8 cellular contexts compared by ENCODE assay signal in the genomic region with DNA sequence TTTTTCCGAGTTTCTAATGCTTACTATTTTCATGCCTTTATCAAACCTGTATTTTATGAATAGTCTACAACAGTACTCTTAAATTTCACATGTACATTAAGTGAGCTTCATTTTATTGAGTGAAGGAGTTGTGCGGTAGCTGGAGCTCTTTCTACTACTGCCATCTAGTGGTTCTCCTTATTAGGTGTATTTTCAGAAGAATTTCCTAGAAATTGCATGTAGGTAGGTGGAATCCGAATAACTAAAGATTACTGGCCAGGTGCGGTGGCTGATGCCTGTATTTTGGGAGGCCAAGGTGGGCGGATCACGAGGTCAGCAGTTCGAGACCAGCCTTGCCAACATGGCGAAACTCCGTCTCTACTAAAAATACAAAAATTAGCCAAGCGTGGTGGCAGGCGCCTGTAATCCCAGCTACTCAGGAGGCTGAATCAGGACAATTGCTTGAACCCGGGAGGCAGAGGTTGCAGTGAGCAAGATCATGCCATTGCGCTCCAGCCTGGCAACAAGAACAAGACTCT. TPM values are rescaled to one million over a fixed set of nuclear protein-coding genes. Genes with fewer than 3 reads are reported as not detected.
DNase-seq lines count a peak whose midpoint lies in the region; ATAC-seq, FAIRE-seq and TF ChIP-seq lines count a peak whose summit lies in the region.

No MANE protein-coding gene starts in this region.

- no peak overlapping the region for H3K4me3 Mint-ChIP-seq in activated CD4-positive, alpha-beta T cell treated with anti-CD3 and anti-CD28 coated beads, Interleukin-2, amount 10 ng/mL, durations not matched to agents 7 days and 5 days

- H3K4me3 ChIP-seq in MM.1S (ENCODE audit: low read length) (no peak overlapping the region), mucosa of descending colon (no peak overlapping the region)

- no peak overlapping the region for H2AFZ ChIP-seq in MM.1S (ENCODE audit: low read length)

- peak overlapping the region; percentile 71 for H3K27ac Mint-ChIP-seq in activated CD4-positive, alpha-beta T cell treated with anti-CD3 and anti-CD28 coated beads, Interleukin-2, amount 10 ng/mL, durations not matched to agents 7 days and 5 days

- H3K9ac ChIP-seq in MM.1S (ENCODE audit: low read length), result no peak overlapping the region

- H3K27ac ChIP-seq in MM.1S (ENCODE audit: low read length) (no peak overlapping the region), RWPE1 (no peak overlapping the region)

- H3K9me3 ChIP-seq in MM.1S (replicated peaks; ENCODE audit: insufficient read depth, low read length), result no peaks in the 10 kb centered on the region
- H3K9me3 ChIP-seq in mucosa of descending colon, result no peaks in the 10 kb centered on the region

- no peak for TF ChIP-seq POLR2A in H54 (IDR thresholded peaks at IDR 0.05; ENCODE audit: low read depth, low read length)

- H3K36me3 ChIP-seq in MM.1S (replicated peaks; ENCODE audit: insufficient read depth, low read length) (no peaks in the 10 kb centered on the region), mucosa of descending colon (ENCODE audit: low read depth) (no peaks in the 10 kb centered on the region)

- no peaks in the 10 kb centered on the region for H3K79me2 ChIP-seq in MM.1S (ENCODE audit: low read length)

- TF ChIP-seq CTCF in MM.1S (IDR thresholded peaks at IDR 0.05; ENCODE audit: low read length), result peak; percentile 70
- peak; percentile 88 for TF ChIP-seq CTCF in RWPE1 (conservative IDR thresholded peaks at IDR 0.05; ENCODE audit: low read depth)
- peak; percentile 58 for TF ChIP-seq CTCF in mucosa of descending colon (IDR thresholded peaks at IDR 0.05)

- H3K4me1 ChIP-seq in MM.1S (ENCODE audit: low read length), result no peaks in the 10 kb centered on the region
- H3K4me1 ChIP-seq in mucosa of descending colon (ENCODE audit: low read depth), result no peaks in the 10 kb centered on the region

- POLR2A ChIA-PET in activated CD4-positive, alpha-beta T cell treated with anti-CD3 and anti-CD28 coated beads, Interleukin-2, amount 10 ng/mL, durations not matched to agents 7 days and 5 days (lab: Charles Lee), result interaction anchor here (1.2 kb wide), 1 partner anchor 144 kb away, joined by 6 read pairs; the partner anchor contains the start of gene CRPPA
- POLR2A ChIA-PET in RWPE1 (lab: Yijun Ruan, JAX; ENCODE audit: low non-redundant PET), result no interaction called here

- no peaks in the 10 kb centered on the region for H4K20me1 ChIP-seq in MM.1S (ENCODE audit: insufficient read depth, low read length)

- H3K9me3 Mint-ChIP-seq in activated CD4-positive, alpha-beta T cell treated with anti-CD3 and anti-CD28 coated beads, Interleukin-2, amount 10 ng/mL, durations not matched to agents 7 days and 5 days, result no peaks in the 10 kb centered on the region

- peaks cover 9% of the 10 kb centered on the region for H3K27me3 Mint-ChIP-seq in activated CD4-positive, alpha-beta T cell treated with anti-CD3 and anti-CD28 coated beads, Interleukin-2, amount 10 ng/mL, durations not matched to agents 7 days and 5 days

- FAIRE-seq in H54 (lab: Jason Lieb, UNC) (peak; percentile 98), endometrium (lab: Jason Lieb, UNC) (peak; percentile 68)

- peak; percentile 31 for DNase-seq in activated CD4-positive, alpha-beta T cell treated with anti-CD3 and anti-CD28 coated beads, Interleukin-2, amount 10 ng/mL, durations not matched to agents 7 days and 5 days
- no peak for DNase-seq in activated CD4-positive, alpha-beta T cell treated with anti-CD3 and anti-CD28 coated beads for 1 hour
- peak; percentile 54 for DNase-seq in H54 (ENCODE audit: insufficient read length, low spot score)
- peak; percentile 61 for DNase-seq in MM.1S
- peak; percentile 75 for DNase-seq in RWPE1 (ENCODE audit: low spot score)
- DNase-seq in mucosa of descending colon, result peak in 1 of 3 donors; percentile 9
- no peak for DNase-seq in T-helper 9 cell

- H3K36me3 Mint-ChIP-seq in activated CD4-positive, alpha-beta T cell treated with anti-CD3 and anti-CD28 coated beads, Interleukin-2, amount 10 ng/mL, durations not matched to agents 7 days and 5 days (ENCODE audit: low read depth), result no peaks in the 10 kb centered on the region

- H3K4me1 Mint-ChIP-seq in activated CD4-positive, alpha-beta T cell treated with anti-CD3 and anti-CD28 coated beads, Interleukin-2, amount 10 ng/mL, durations not matched to agents 7 days and 5 days, result peaks cover 23% of the 10 kb centered on the region

- no peaks in the 10 kb centered on the region for H3K9me2 ChIP-seq in MM.1S (replicated peaks; ENCODE audit: insufficient read depth, low read length)

- CTCF ChIA-PET in activated CD4-positive, alpha-beta T cell treated with anti-CD3 and anti-CD28 coated beads, Interleukin-2, amount 10 ng/mL, durations not matched to agents 7 days and 5 days (lab: Charles Lee), result interaction anchor here (0.5 to 1.6 kb wide), 12 partner anchors 13 to 487 kb away, joined by 3 to 6 read pairs (median 4); partner anchors contain the start of gene CRPPA
- CTCF ChIA-PET in RWPE1 (lab: Yijun Ruan, JAX), result interaction anchor here (0.6 to 1.5 kb wide), 15 partner anchors 11 to 900 kb away, joined by 3 to 15 read pairs (median 3); no protein-coding TSS in a partner anchor

- no peaks in the 10 kb centered on the region for H3K27me3 ChIP-seq in MM.1S (replicated peaks; ENCODE audit: insufficient read depth, low read length)

- H3F3A ChIP-seq in MM.1S (ENCODE audit: insufficient read depth, low read length), result no peaks in the 10 kb centered on the region

- H3K4me2 ChIP-seq in MM.1S (ENCODE audit: low read depth, low read length), result no peak overlapping the region

- intact Hi-C loops in mucosa of descending colon (cut with DNase I, micrococcal nuclease), result loop anchor here (5.0 to 10.0 kb wide), 3 partner anchors 133 to 490 kb away; no protein-coding TSS in a partner anchor

- ATAC-seq in mucosa of descending colon, result peak; percentile 82

RNA-seq across cellular contexts. Expression of gene LRRC72, which starts 38.3 kb away (rescaled TPM):
- not detected for total RNA-seq in activated CD4-positive, alpha-beta T cell treated with anti-CD3 and anti-CD28 coated beads, Interleukin-2, amount 10 ng/mL, durations not matched to agents 7 days and 5 days
- not detected for total RNA-seq in mucosa of descending colon

Comparison
In these comparisons a context has a peak if more than half of its experiments do, and no peak if none do; other contexts are left out.
1. DNase-seq: peak in activated CD4-positive, alpha-beta T cell treated with anti-CD3 and anti-CD28 coated beads, Interleukin-2, amount 10 ng/mL, durations not matched to agents 7 days and 5 days (single experiment), H54 (single experiment), MM.1S (single experiment) and RWPE1 (single experiment); none in activated CD4-positive, alpha-beta T cell treated with anti-CD3 and anti-CD28 coated beads for 1 hour (single experiment) and T-helper 9 cell (single experiment).
2. Peak in every context shown above with its lines, with median percentiles within 50 percentile points of each other: CTCF ChIP-seq.